In genomic region chr4:98518555-98519267, GRCh38 we compare ENCODE assay signal across 1 cellular context.
TF ChIP-seq lines count a peak whose summit lies in the region.

No MANE protein-coding gene starts in this region.

TF ChIP-seq in GM23338, 12 proteins besides CTCF, POLR2A, EP300 and RAD21 (continued from another document):
- no peak for TF ChIP-seq REST (IDR thresholded peaks at IDR 0.05; ENCODE audit: unreplicated experiment)
- no peak for TF ChIP-seq ZNF331 (CRISPR knock-in tag; IDR thresholded peaks at IDR 0.05; ENCODE audit: low read depth)
- TF ChIP-seq EZH2 (IDR thresholded peaks at IDR 0.05; ENCODE audit: low read depth, unreplicated experiment) = no peak
- TF ChIP-seq CREB1 (CRISPR knock-in tag; IDR thresholded peaks at IDR 0.05; ENCODE audit: low read depth) = no peak
- no peak for TF ChIP-seq NANOG (IDR thresholded peaks at IDR 0.05; ENCODE audit: borderline replicate concordance)
TF ChIP-seq in GM23338: peak in this region for 0.
